8 cellular contexts compared by ENCODE assay signal in genomic region chr15:75456710-75457109, GRCh38. TPM values are rescaled to one million over a fixed set of nuclear protein-coding genes. Genes with fewer than 3 reads are reported as not detected.
DNase-seq lines count a peak whose midpoint lies in the region; ATAC-seq and TF ChIP-seq lines count a peak whose summit lies in the region.

No MANE protein-coding gene starts in this region.

- no peaks in the 10 kb centered on the region for H3K79me2 ChIP-seq in ACC112 (ENCODE audit: control insufficient read depth, insufficient read depth, low read length, unreplicated experiment)

- H3K9me3 Mint-ChIP-seq in activated CD8-positive, alpha-beta T cell treated with anti-CD3 and anti-CD28 coated beads, Interleukin-2, amount 10 ng/mL, durations not matched to agents 7 days and 5 days (ENCODE audit: insufficient read depth) = no peaks in the 10 kb centered on the region

- intact Hi-C loops in ovary (cut with DNase I) = loop anchor here in 1 of 4 donors (10.0 kb wide), 1 partner anchor 188 kb away; the partner anchor contains the start of genes IMP3 and SNX33

- H3K4me1 ChIP-seq in ACC112 (ENCODE audit: control insufficient read depth, insufficient read depth, low read length, unreplicated experiment) = peaks cover 10% of the 10 kb centered on the region
- H3K4me1 ChIP-seq in suprapubic skin = peaks cover 26% of the 10 kb centered on the region
- no peaks in the 10 kb centered on the region for H3K4me1 ChIP-seq in ovary (ENCODE audit: insufficient read depth)

- H3K36me3 ChIP-seq in ACC112 (ENCODE audit: insufficient read depth, low read length) = no peaks in the 10 kb centered on the region
- no peaks in the 10 kb centered on the region for H3K36me3 ChIP-seq in kidney epithelial cell (ENCODE audit: control insufficient read depth, insufficient read depth, low read length)
- H3K36me3 ChIP-seq in suprapubic skin = no peaks in the 10 kb centered on the region
- H3K36me3 ChIP-seq in ovary = no peaks in the 10 kb centered on the region

- H3K4me3 Mint-ChIP-seq in activated CD8-positive, alpha-beta T cell treated with anti-CD3 and anti-CD28 coated beads, Interleukin-2, amount 10 ng/mL, durations not matched to agents 7 days and 5 days = peak overlapping the region; percentile 84

- H3K4me3 ChIP-seq in ACC112 (ENCODE audit: low read depth, low read length) (peak overlapping the region; percentile 87), kidney epithelial cell (ENCODE audit: low read depth, low read length) (peak overlapping the region; percentile 68), suprapubic skin (no peak overlapping the region), ovary (no peak overlapping the region)

- peak; percentile 19 for DNase-seq in GF-D8 (lab: John Stamatoyannopoulos, UW)
- DNase-seq in activated CD8-positive, alpha-beta T cell treated with anti-CD3 and anti-CD28 coated beads, Interleukin-2, amount 10 ng/mL, durations not matched to agents 7 days and 5 days = no peak
- no peak for DNase-seq in kidney epithelial cell (ENCODE audit: low read depth)
- no peak for DNase-seq in suprapubic skin (ENCODE audit: low spot score in 2 of 2)
- no peak for DNase-seq in ovary
- DNase-seq in NCI-H146 (lab: John Stamatoyannopoulos, UW) = no peak
- DNase-seq in HK-2 (ENCODE audit: unreplicated experiment) = no peak

- H3K27ac ChIP-seq in ACC112 (ENCODE audit: low read depth, low read length) (peak overlapping the region; percentile 73; the same call in 1 of the 2 replicates), suprapubic skin (no peak overlapping the region), ovary (no peak overlapping the region)

- H3K27me3 ChIP-seq in ACC112 (ENCODE audit: insufficient read depth, low read length) (no peaks in the 10 kb centered on the region), kidney epithelial cell (ENCODE audit: control insufficient read depth, insufficient read depth, low read length) (no peaks in the 10 kb centered on the region), suprapubic skin (no peaks in the 10 kb centered on the region), ovary (no peaks in the 10 kb centered on the region)

- POLR2A ChIA-PET in activated CD8-positive, alpha-beta T cell treated with anti-CD3 and anti-CD28 coated beads, Interleukin-2, amount 10 ng/mL, durations not matched to agents 7 days and 5 days (lab: Charles Lee) = interaction anchor here (0.8 to 7.2 kb wide), 5 partner anchors 10 to 184 kb away, joined by 4 to 102 read pairs (median 6); partner anchors contain the start of genes IMP3, PTPN9 and SNUPN

- WGBS in suprapubic skin = 55% methylated on average over 6 of the region's 6 CpGs
- 39 to 52% (median 48%) methylated on average over 6 of the region's 6 CpGs for WGBS in ovary, 3 donors

- H3K9me3 ChIP-seq in suprapubic skin = no peaks in the 10 kb centered on the region
- no peaks in the 10 kb centered on the region for H3K9me3 ChIP-seq in ovary

- TF ChIP-seq EP300 in suprapubic skin (IDR thresholded peaks at IDR 0.05) = no peak
- TF ChIP-seq EP300 in ovary (IDR thresholded peaks at IDR 0.05) = no peak

- H3K27me3 Mint-ChIP-seq in activated CD8-positive, alpha-beta T cell treated with anti-CD3 and anti-CD28 coated beads, Interleukin-2, amount 10 ng/mL, durations not matched to agents 7 days and 5 days (ENCODE audit: low read depth) = no peaks in the 10 kb centered on the region

- TF ChIP-seq POLR2A in suprapubic skin (IDR thresholded peaks at IDR 0.05) = no peak
- no peak for TF ChIP-seq POLR2A in ovary (IDR thresholded peaks at IDR 0.05)

- CTCF ChIA-PET in activated CD8-positive, alpha-beta T cell treated with anti-CD3 and anti-CD28 coated beads, Interleukin-2, amount 10 ng/mL, durations not matched to agents 7 days and 5 days (lab: Charles Lee) = interaction anchor here (1.4 to 6.5 kb wide), 2 partner anchors 10 to 88 kb away, joined by 7 to 62 read pairs; partner anchors contain the start of gene MAN2C1

- no peak overlapping the region for H2AFZ ChIP-seq in ACC112 (ENCODE audit: low read length, unreplicated experiment)

- H3K4me1 Mint-ChIP-seq in activated CD8-positive, alpha-beta T cell treated with anti-CD3 and anti-CD28 coated beads, Interleukin-2, amount 10 ng/mL, durations not matched to agents 7 days and 5 days (ENCODE audit: low read depth) = peaks cover 11% of the 10 kb centered on the region

- peak overlapping the region; percentile 96 for H3K27ac Mint-ChIP-seq in activated CD8-positive, alpha-beta T cell treated with anti-CD3 and anti-CD28 coated beads, Interleukin-2, amount 10 ng/mL, durations not matched to agents 7 days and 5 days

- ATAC-seq in activated CD8-positive, alpha-beta T cell treated with anti-CD3 and anti-CD28 coated beads, Interleukin-2, amount 10 ng/mL, durations not matched to agents 7 days and 5 days = no peak

- no peak for TF ChIP-seq CTCF in kidney epithelial cell (IDR thresholded peaks at IDR 0.05; ENCODE audit: insufficient read depth, low read length, poor library complexity, severe bottlenecking)
- TF ChIP-seq CTCF in suprapubic skin (IDR thresholded peaks at IDR 0.05) = no peak
- TF ChIP-seq CTCF in ovary (IDR thresholded peaks at IDR 0.05) = no peak

- peaks cover 2% of the 10 kb centered on the region for H3K36me3 Mint-ChIP-seq in activated CD8-positive, alpha-beta T cell treated with anti-CD3 and anti-CD28 coated beads, Interleukin-2, amount 10 ng/mL, durations not matched to agents 7 days and 5 days (ENCODE audit: low read depth)

RNA-seq across cellular contexts. Expression of gene SIN3A, which starts 5.2 kb away (rescaled TPM):
- 100 to 1,000 TPM in 1 of 2 experiments, 10 to 100 TPM in 1; 96.7 to 104 TPM for total RNA-seq in activated CD8-positive, alpha-beta T cell treated with anti-CD3 and anti-CD28 coated beads, Interleukin-2, amount 10 ng/mL, durations not matched to agents 7 days and 5 days
- total RNA-seq in kidney epithelial cell (16.5 and 27.2 TPM in 2 replicates), suprapubic skin (10 to 100 TPM; 55.2 to 94.8 (median 66.0) TPM), ovary (100 to 1,000 TPM in 4 of 7 donors, 10 to 100 TPM in 3; 40.1 to 115 (median 103) TPM)
- polyA plus RNA-seq in ovary = 10 to 100 TPM; 29.3 to 50.6 TPM

Comparison
In these comparisons a context has a peak if more than half of its experiments do, and no peak if none do; other contexts are left out.
1. H3K4me3 ChIP-seq: peak in ACC112 (single experiment) and kidney epithelial cell (single experiment); none in suprapubic skin (single experiment) and ovary (single experiment).